8 cellular contexts compared by ENCODE assay signal in genomic region chr7:142301923-142302550, GRCh38. TPM values are rescaled to one million over a fixed set of nuclear protein-coding genes. Genes with fewer than 3 reads are reported as not detected.
DNase-seq lines count a peak whose midpoint lies in the region; ATAC-seq lines count a peak whose summit lies in the region.

No MANE protein-coding gene starts in this region.

- ATAC-seq in GM21723 (IDR thresholded peaks at IDR 0.05; ENCODE audit: unreplicated experiment) = peak; percentile 55

- no peak overlapping the region for H3K4me3 Mint-ChIP-seq in activated naive CD4-positive, alpha-beta T cell treated with anti-CD3 and anti-CD28 coated beads for 36 hours

- no peaks in the 10 kb centered on the region for H3K9me3 Mint-ChIP-seq in activated naive CD4-positive, alpha-beta T cell treated with anti-CD3 and anti-CD28 coated beads for 36 hours

- H3K27me3 Mint-ChIP-seq in activated naive CD4-positive, alpha-beta T cell treated with anti-CD3 and anti-CD28 coated beads for 36 hours (ENCODE audit: low read depth) = peaks cover 11% of the 10 kb centered on the region

- intact Hi-C loops in activated naive CD4-positive, alpha-beta T cell treated with anti-CD3 and anti-CD28 coated beads for 36 hours (cut with micrococcal nuclease) = loop anchor here (1.0 to 10.0 kb wide), 7 partner anchors 19 to 647 kb away; partner anchors contain the start of gene SSBP1

- DNase-seq in DMS53 (lab: John Stamatoyannopoulos, UW) (peak; percentile 45), RPMI7951 (ENCODE audit: low read depth) (peak; percentile 20), iris pigment epithelial cell (ENCODE audit: low read depth) (peak; percentile 20), GF-D8 (lab: John Stamatoyannopoulos, UW) (no peak), H4 (ENCODE audit: low spot score) (no peak)
- DNase-seq in stimulated activated CD8-positive, alpha-beta memory T cell treated with anti-CD3 and anti-CD28 coated beads, Interleukin-4, amount 100 ng/mL, for 48 hours = no peak
- DNase-seq in activated naive CD4-positive, alpha-beta T cell treated with anti-CD3 and anti-CD28 coated beads for 36 hours = no peak

- no peak overlapping the region for H3K27ac Mint-ChIP-seq in activated naive CD4-positive, alpha-beta T cell treated with anti-CD3 and anti-CD28 coated beads for 36 hours

- H3K4me1 Mint-ChIP-seq in activated naive CD4-positive, alpha-beta T cell treated with anti-CD3 and anti-CD28 coated beads for 36 hours (ENCODE audit: low read depth) = peaks cover 30% of the 10 kb centered on the region

- no peaks in the 10 kb centered on the region for H3K36me3 Mint-ChIP-seq in activated naive CD4-positive, alpha-beta T cell treated with anti-CD3 and anti-CD28 coated beads for 36 hours (ENCODE audit: low read depth)

- CTCF ChIA-PET in activated naive CD4-positive, alpha-beta T cell treated with anti-CD3 and anti-CD28 coated beads for 36 hours (lab: Charles Lee) = interaction anchor here (1.0 to 6.2 kb wide), 15 partner anchors 9 to 509 kb away, joined by 3 to 113 read pairs (median 8); partner anchors contain the start of gene TAS2R38

RNA-seq across cellular contexts. Expression of gene PRSS58, which starts 44.2 kb away (rescaled TPM):
- total RNA-seq in RPMI7951 (2014; rRNA removed; shearing (Covaris generic)) = not detected in 2 replicates
- total RNA-seq in H4 (2014; rRNA removed; shearing (Covaris generic)) = not detected in 2 replicates
- total RNA-seq in activated naive CD4-positive, alpha-beta T cell treated with anti-CD3 and anti-CD28 coated beads for 36 hours = not detected

Comparison
In these comparisons a context has a peak if more than half of its experiments do, and no peak if none do; other contexts are left out.
1. DNase-seq: peak in DMS53 (single experiment), RPMI7951 (single experiment) and iris pigment epithelial cell (single experiment); none in GF-D8 (single experiment), stimulated activated CD8-positive, alpha-beta memory T cell treated with anti-CD3 and anti-CD28 coated beads, Interleukin-4, amount 100 ng/mL, for 48 hours (single experiment), H4 (single experiment) and activated naive CD4-positive, alpha-beta T cell treated with anti-CD3 and anti-CD28 coated beads for 36 hours (single experiment).